Comparison of ENCODE assay signal across 7 cellular contexts in the genomic region with DNA sequence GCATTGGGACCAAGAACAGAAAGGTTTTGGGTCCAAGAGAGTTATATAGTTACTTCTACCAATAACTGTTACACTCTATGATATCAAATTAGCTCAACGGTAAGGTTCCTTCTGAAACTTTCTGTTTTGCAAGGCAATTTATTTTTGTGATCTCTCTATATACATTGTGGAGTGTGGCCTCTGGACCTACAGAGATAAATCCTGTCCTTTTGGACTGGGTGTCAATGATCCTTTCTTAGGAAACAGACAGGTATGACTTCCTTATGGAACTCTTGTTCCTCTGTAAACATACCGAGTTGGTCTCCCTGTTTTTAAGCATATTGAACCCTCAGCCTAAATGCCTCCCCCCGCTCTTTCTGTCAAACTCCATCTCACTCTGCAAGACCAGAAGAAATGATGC.
"Had no signal": no experiment of that assay in that cellular context is flagged by ENCODE, and none has a peak within 500 bp of the region (broad histone marks: within the 10 kb centered on the region; RNA-seq: fewer than 3 reads in every experiment).

No MANE protein-coding gene starts in this region.

- H3K27ac ChIP-seq: HL-60 had no signal

- DNase-seq: IMR-90, KBM-7, KG1 had no signal

- FAIRE-seq: HepG2, HTR-8/SVneo, K562 had no signal

- ATAC-seq: HepG2, K562 had no signal

- H3K4me3 ChIP-seq: K562 had no signal
